ENCODE assay signal across 7 cellular contexts in genomic region chr16:88470696-88471095, GRCh38. TPM values are rescaled to one million over a fixed set of nuclear protein-coding genes. Genes with fewer than 3 reads are reported as not detected.
DNase-seq lines count a peak whose midpoint lies in the region; ATAC-seq and TF ChIP-seq lines count a peak whose summit lies in the region.
"Not testable (repeated sequence)": the region's sequence is repeated elsewhere in the genome, so short reads cannot be mapped to it uniquely, and the experiment has no call there.

No MANE protein-coding gene starts in this region.

- H3K4me3 ChIP-seq in BLaER1 treated with 17β-estradiol and CSF1 and Interleukin-3, amounts not matched to agents 10 nM and 100 nM; HEK293 (ENCODE audit: low read depth, low read length): not testable (repeated sequence)

- not testable (repeated sequence) for TF ChIP-seq CTCF in HEK293 (tag by site-specific recombination; IDR thresholded peaks at IDR 0.05); natural killer cell (IDR thresholded peaks at IDR 0.05)

- not testable (repeated sequence) for H3K36me3 ChIP-seq in BLaER1 treated with 17β-estradiol and CSF1 and Interleukin-3, amounts not matched to agents 10 nM and 100 nM; HEK293 (ENCODE audit: control insufficient read depth in 2 of 2, insufficient read depth in 1 of 2, low read length in 2 of 2)

- not testable (repeated sequence) for H3K27me3 Mint-ChIP-seq in T-helper 17 cell; activated naive CD4-positive, alpha-beta T cell treated with anti-CD3 and anti-CD28 coated beads, Interleukin-2, amount 10 ng/mL, durations not matched to agents 7 days and 5 days; natural killer cell (ENCODE audit: low read depth in 2 of 2)

- peak overlapping the region in 10 of 11 experiments; percentile 78 to 99 (median 89); a peak in 18 of 22 replicates for H3K4me2 ChIP-seq in BLaER1 treated with 17β-estradiol and CSF1 and Interleukin-3, amounts not matched to agents 10 nM and 100 nM

- ATAC-seq in T-helper 17 cell (peak; percentile 46), natural killer cell (peak in 2 of 3 donors; percentile 14 to 15)

- POLR2A ChIA-PET in HEK293 (lab: Yijun Ruan, JAX): not testable (repeated sequence)

- intact Hi-C loops in natural killer cell (cut with micrococcal nuclease): loop anchor here (2.0 to 5.0 kb wide), 2 partner anchors 14 to 37 kb away; no protein-coding TSS in a partner anchor

- H4K20me1 ChIP-seq in BLaER1 treated with 17β-estradiol and CSF1 and Interleukin-3, amounts not matched to agents 10 nM and 100 nM: peaks cover 0 to 99% (median 74%) of the 10 kb centered on the region in 11 experiments; a peak in 18 of 22 replicates

- H3K4me1 ChIP-seq in BLaER1 treated with 17β-estradiol and CSF1 and Interleukin-3, amounts not matched to agents 10 nM and 100 nM: peaks cover 60 to 100% (median 96%) of the 10 kb centered on the region in 10 experiments
- not testable (repeated sequence) for H3K4me1 ChIP-seq in HEK293 (ENCODE audit: control insufficient read depth, insufficient read depth, low read length)

- H3K36me3 Mint-ChIP-seq in T-helper 17 cell (ENCODE audit: low read depth); activated naive CD4-positive, alpha-beta T cell treated with anti-CD3 and anti-CD28 coated beads, Interleukin-2, amount 10 ng/mL, durations not matched to agents 7 days and 5 days; natural killer cell: not testable (repeated sequence)

- peak overlapping the region in 2 of 11 experiments; percentile 66 to 79; a peak in 1 of 22 replicates for H3K27ac ChIP-seq in BLaER1 treated with 17β-estradiol and CSF1 and Interleukin-3, amounts not matched to agents 10 nM and 100 nM
- H3K27ac ChIP-seq in HEK293 (ENCODE audit: extremely low read depth, low read depth, low read length): not testable (repeated sequence)

- not testable (repeated sequence) for H3K27me3 ChIP-seq in BLaER1 treated with 17β-estradiol and CSF1 and Interleukin-3, amounts not matched to agents 10 nM and 100 nM

- H3K9me3 ChIP-seq in BLaER1 treated with 17β-estradiol and CSF1 and Interleukin-3, amounts not matched to agents 10 nM and 100 nM (replicated peaks in 1 of 11); HEK293 (ENCODE audit: control insufficient read depth, insufficient read depth, low read depth, low read length); T-helper 17 cell (ENCODE audit: control insufficient read depth, low read length, poor library complexity, severe bottlenecking): not testable (repeated sequence)

- DNase-seq in T-helper 17 cell, natural killer cell: not testable (repeated sequence)
- peak; percentile 30 for DNase-seq in activated CD4-positive, alpha-beta T cell treated with anti-CD3 and anti-CD28 coated beads, Interleukin-2, amount 50 U/mL, for 1 hour
- peak; percentile 51 for DNase-seq in activated naive CD4-positive, alpha-beta T cell treated with anti-CD3 and anti-CD28 coated beads, Interleukin-2, amount 10 ng/mL, durations not matched to agents 7 days and 5 days
- peak; percentile 45 for DNase-seq in effector CD8-positive, alpha-beta T cell (lab: John Stamatoyannopoulos, UW)

- H3K4me1 Mint-ChIP-seq in T-helper 17 cell (peaks cover 35% of the 10 kb centered on the region), natural killer cell (peaks cover 43 to 68% of the 10 kb centered on the region in 2 donors)
- peaks cover 60% of the 10 kb centered on the region for H3K4me1 Mint-ChIP-seq in activated naive CD4-positive, alpha-beta T cell treated with anti-CD3 and anti-CD28 coated beads, Interleukin-2, amount 10 ng/mL, durations not matched to agents 7 days and 5 days

- CTCF ChIA-PET in HEK293 (lab: Yijun Ruan, JAX); activated naive CD4-positive, alpha-beta T cell treated with anti-CD3 and anti-CD28 coated beads, Interleukin-2, amount 10 ng/mL, durations not matched to agents 7 days and 5 days (lab: Charles Lee): not testable (repeated sequence)

- H3K27ac Mint-ChIP-seq in T-helper 17 cell (peak overlapping the region; percentile 3), natural killer cell (peak overlapping the region; percentile 81 to 94)
- not testable (repeated sequence) for H3K27ac Mint-ChIP-seq in activated naive CD4-positive, alpha-beta T cell treated with anti-CD3 and anti-CD28 coated beads, Interleukin-2, amount 10 ng/mL, durations not matched to agents 7 days and 5 days

- H3K9me3 Mint-ChIP-seq in activated naive CD4-positive, alpha-beta T cell treated with anti-CD3 and anti-CD28 coated beads, Interleukin-2, amount 10 ng/mL, durations not matched to agents 7 days and 5 days; natural killer cell: not testable (repeated sequence)

- H3K4me3 Mint-ChIP-seq in T-helper 17 cell (peak overlapping the region; percentile 49), natural killer cell (peak overlapping the region; percentile 63)
- H3K4me3 Mint-ChIP-seq in activated naive CD4-positive, alpha-beta T cell treated with anti-CD3 and anti-CD28 coated beads, Interleukin-2, amount 10 ng/mL, durations not matched to agents 7 days and 5 days: not testable (repeated sequence)

- H3K9ac ChIP-seq in BLaER1 treated with 17β-estradiol and CSF1 and Interleukin-3, amounts not matched to agents 10 nM and 100 nM: peak overlapping the region in 5 of 11 experiments; percentile 5 to 80 (median 77); a peak in 3 of 22 replicates

TF ChIP-seq in HEK293, 187 proteins besides CTCF, POLR2A, EP300 and RAD21:
- TF ChIP-seq HIC1 (tag by site-specific recombination; IDR thresholded peaks at IDR 0.05): peak; percentile 31; the same call in 1 of the 2 replicates

RNA-seq across cellular contexts. Expression of gene ZFPM1, which starts 17.6 kb away (rescaled TPM):
- total RNA-seq in T-helper 17 cell: 10 to 100 TPM; 24.6 to 29.4 TPM
- total RNA-seq in natural killer cell: 10 to 100 TPM; 56.3 to 71.0 (median 64.6) TPM
